In the genomic region with DNA sequence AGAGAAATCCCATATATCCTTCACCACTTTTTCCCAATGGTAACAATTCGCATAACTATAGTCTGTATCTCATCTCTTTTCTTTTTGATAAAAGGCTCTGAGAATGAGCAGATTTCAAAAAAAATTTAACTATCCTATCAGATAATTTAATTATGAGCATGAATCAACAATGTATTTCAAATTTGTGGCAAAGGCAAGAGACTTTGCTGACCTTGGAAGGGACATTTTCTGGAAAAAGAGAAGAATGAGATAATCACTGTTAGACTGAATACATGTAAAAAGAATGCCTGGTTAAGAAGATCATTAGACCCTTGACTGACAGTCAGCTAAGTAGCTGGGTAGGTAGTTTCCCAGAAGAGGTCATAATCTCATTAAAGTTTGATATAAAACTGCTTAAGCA, we compare ENCODE assay signal across 5 cellular contexts.
"Had no signal": no experiment of that assay in that cellular context is flagged by ENCODE, and none has a peak within 500 bp of the region (broad histone marks: within the 10 kb centered on the region; RNA-seq: fewer than 3 reads in every experiment).

No MANE protein-coding gene starts in this region.

- DNase-seq: IMR-90, KBM-7 had no signal

- H3K27ac ChIP-seq: HL-60 had no signal

- ATAC-seq: HepG2, K562 had no signal

- H3K4me3 ChIP-seq: K562 had no signal
